ENCODE assay signal across 8 cellular contexts in the genomic region with DNA sequence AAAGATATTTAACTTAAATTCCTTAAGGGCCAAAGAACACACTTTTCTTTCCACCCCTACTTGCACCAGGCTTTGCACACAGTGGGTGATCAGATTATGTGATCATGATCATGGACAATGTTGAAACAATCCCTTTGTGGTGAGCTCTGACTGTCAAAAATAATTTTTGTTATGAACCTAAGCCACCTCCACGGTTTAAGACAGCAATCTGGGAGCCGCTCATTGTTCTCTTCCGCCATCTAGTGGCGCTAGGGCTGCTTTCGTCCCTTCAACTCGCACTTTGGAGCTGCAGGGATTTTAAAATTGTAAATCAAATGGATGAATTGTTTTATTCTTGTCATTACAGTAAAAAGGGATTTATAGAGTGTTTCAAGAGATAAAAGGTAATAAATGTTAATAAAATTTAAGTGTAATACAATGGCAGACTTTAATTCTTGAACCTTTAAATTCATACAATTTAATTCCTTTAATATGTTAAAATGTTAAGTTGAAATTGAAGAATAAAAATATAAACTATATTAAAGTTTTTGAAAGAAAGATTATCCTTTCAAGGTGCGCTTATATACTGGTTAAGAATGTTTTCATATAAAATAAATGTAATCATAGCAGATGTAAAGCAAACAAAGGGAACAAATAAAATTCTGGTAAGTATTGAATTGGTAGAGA. TPM values are rescaled to one million over a fixed set of nuclear protein-coding genes. Genes with fewer than 3 reads are reported as not detected.
A peak's percentile ranks its signal among the peaks of the same experiment; 100 is the strongest.
DNase-seq lines count a peak whose midpoint lies in the region; ATAC-seq and TF ChIP-seq lines count a peak whose summit lies in the region.

No MANE protein-coding gene starts in this region.

- H3K27ac ChIP-seq in CD4-positive, CD25-positive, alpha-beta regulatory T cell (ENCODE audit: insufficient read depth, low read length, poor library complexity, severe bottlenecking) = no peak overlapping the region
- H3K27ac ChIP-seq in colonic mucosa (no peak overlapping the region), lower lobe of right lung (no peak overlapping the region)

- H3K9me3 Mint-ChIP-seq in CD4-positive, CD25-positive, alpha-beta regulatory T cell = no peaks in the 10 kb centered on the region

- TF ChIP-seq CTCF in colonic mucosa (IDR thresholded peaks at IDR 0.05) = peak; percentile 79
- TF ChIP-seq CTCF in lower lobe of right lung (IDR thresholded peaks at IDR 0.05) = peak; percentile 89

- peak; percentile 85 to 86 for ATAC-seq in CD4-positive, CD25-positive, alpha-beta regulatory T cell (ENCODE audit: low read depth in 2 of 2)
- peak; percentile 95 for ATAC-seq in GM19351 (IDR thresholded peaks at IDR 0.05; ENCODE audit: unreplicated experiment)
- ATAC-seq in HG03439 (IDR thresholded peaks at IDR 0.05; ENCODE audit: unreplicated experiment) = peak; percentile 89
- ATAC-seq in lower lobe of right lung = peak; percentile 80 to 87

- peaks cover 7% of the 10 kb centered on the region for H3K27me3 Mint-ChIP-seq in CD4-positive, CD25-positive, alpha-beta regulatory T cell

- H3K27ac Mint-ChIP-seq in CD4-positive, CD25-positive, alpha-beta regulatory T cell = no peak overlapping the region

- H3K9ac ChIP-seq in colonic mucosa (ENCODE audit: low read depth in 2 of 2, low read length in 2 of 2) = no peak overlapping the region

- no peaks in the 10 kb centered on the region for H3K4me1 ChIP-seq in CD4-positive, CD25-positive, alpha-beta regulatory T cell (ENCODE audit: control insufficient read depth, insufficient read depth, low read length, poor library complexity, severe bottlenecking)
- H3K4me1 ChIP-seq in colonic mucosa = no peaks in the 10 kb centered on the region
- H3K4me1 ChIP-seq in lower lobe of right lung = no peaks in the 10 kb centered on the region

- no peaks in the 10 kb centered on the region for H3K36me3 Mint-ChIP-seq in CD4-positive, CD25-positive, alpha-beta regulatory T cell

- H3K36me3 ChIP-seq in CD4-positive, CD25-positive, alpha-beta regulatory T cell (ENCODE audit: control insufficient read depth, insufficient read depth, low read length) = no peaks in the 10 kb centered on the region
- H3K36me3 ChIP-seq in colonic mucosa (no peaks in the 10 kb centered on the region), lower lobe of right lung (no peaks in the 10 kb centered on the region)

- intact Hi-C loops in colonic mucosa (cut with DNase I) (loop anchor here (5.0 kb wide), 1 partner anchor 857 kb away; no protein-coding TSS in a partner anchor), lower lobe of right lung (cut with DNase I) (no loop called here)

- peaks cover 0 to 4% (median 0%) of the 10 kb centered on the region in 4 donors for H3K4me1 Mint-ChIP-seq in CD4-positive, CD25-positive, alpha-beta regulatory T cell

- H3K4me3 Mint-ChIP-seq in CD4-positive, CD25-positive, alpha-beta regulatory T cell = no peak overlapping the region

- H3K4me3 ChIP-seq in CD4-positive, CD25-positive, alpha-beta regulatory T cell (ENCODE audit: low read depth, low read length) = peak overlapping the region; percentile 55
- no peak overlapping the region for H3K4me3 ChIP-seq in colonic mucosa
- H3K4me3 ChIP-seq in lower lobe of right lung = no peak overlapping the region

- DNase-seq in CD4-positive, CD25-positive, alpha-beta regulatory T cell = peak; percentile 24 to 70 (median 55)
- DNase-seq in NCI-H524 (lab: John Stamatoyannopoulos, UW) (peak; percentile 83 to 91), colonic mucosa (peak; percentile 53), lower lobe of right lung (peak; percentile 58)
- peak; percentile 74 for DNase-seq in activated CD4-positive, alpha-beta T cell treated with anti-CD3 and anti-CD28 coated beads for 48 hours
- peak; percentile 5 for DNase-seq in stimulated activated CD8-positive, alpha-beta memory T cell treated with anti-CD3 and anti-CD28 coated beads, Interleukin-12 subunit alpha, Interleukin-12 subunit beta, amount 100 ng/mL, for 24 hours (ENCODE audit: extremely low read depth)

- peaks cover 2% of the 10 kb centered on the region for H3K27me3 ChIP-seq in CD4-positive, CD25-positive, alpha-beta regulatory T cell (ENCODE audit: control insufficient read depth, insufficient read depth, low read length)
- no peaks in the 10 kb centered on the region for H3K27me3 ChIP-seq in colonic mucosa
- no peaks in the 10 kb centered on the region for H3K27me3 ChIP-seq in lower lobe of right lung (ENCODE audit: low read depth)

- H3K9me3 ChIP-seq in CD4-positive, CD25-positive, alpha-beta regulatory T cell (ENCODE audit: control insufficient read depth in 2 of 2, low read length in 2 of 2) = no peaks in the 10 kb centered on the region
- no peaks in the 10 kb centered on the region for H3K9me3 ChIP-seq in colonic mucosa
- no peaks in the 10 kb centered on the region for H3K9me3 ChIP-seq in lower lobe of right lung

RNA-seq across cellular contexts. Expression of a gene that starts 45.3 kb away (rescaled TPM):
- 1.7 TPM for total RNA-seq in CD4-positive, CD25-positive, alpha-beta regulatory T cell
- polyA plus RNA-seq in CD4-positive, CD25-positive, alpha-beta regulatory T cell = 1 to 10 TPM; 2.3 to 3.2 (median 2.9) TPM
- total RNA-seq in colonic mucosa (1 to 10 TPM; 2.8 to 3.5 TPM), lower lobe of right lung (14.0 TPM)

Comparison
In these comparisons a context has a peak if more than half of its experiments do, and no peak if none do; other contexts are left out.
1. DNase-seq: peak in every context shown above with its lines; median percentile 87 in NCI-H524; 74 in activated CD4-positive, alpha-beta T cell treated with anti-CD3 and anti-CD28 coated beads for 48 hours; 58 in lower lobe of right lung; 55 in CD4-positive, CD25-positive, alpha-beta regulatory T cell; 53 in colonic mucosa; 5 in stimulated activated CD8-positive, alpha-beta memory T cell treated with anti-CD3 and anti-CD28 coated beads, Interleukin-12 subunit alpha, Interleukin-12 subunit beta, amount 100 ng/mL, for 24 hours.